24 cellular contexts compared by ENCODE assay signal in genomic region chr3:33212406-33212805, GRCh38. TPM values are rescaled to one million over a fixed set of nuclear protein-coding genes. Genes with fewer than 3 reads are reported as not detected.
"Had no signal": no experiment of that assay in that cellular context is flagged by ENCODE, and none has a peak within 500 bp of the region (broad histone marks: within the 10 kb centered on the region; RNA-seq: fewer than 3 reads in every experiment).

No MANE protein-coding gene starts in this region.

- ATAC-seq: activated CD8-positive, alpha-beta T cell treated with anti-CD3 and anti-CD28 coated beads, Interleukin-2, amount 10 ng/mL, durations not matched to agents 7 days and 5 days; Panc1; T-helper 17 cell; WTC11 had no signal

- H3K27me3 ChIP-seq: brain microvascular endothelial cell had no signal

- H3K4me3 ChIP-seq: cardiac muscle cell had no signal

- H3K36me3 ChIP-seq: brain microvascular endothelial cell, cardiac muscle cell had no signal

- H3K27ac ChIP-seq: cardiac muscle cell, RWPE1 had no signal

- DNase-seq: activated CD4-positive, alpha-beta T cell treated with anti-CD3 and anti-CD28 coated beads for 48 hours; activated CD4-positive, alpha-beta T cell treated with anti-CD3 and anti-CD28 coated beads, Interleukin-2, amount 50 U/mL, for 4 hours; activated CD4-positive, CD25-positive, alpha-beta regulatory T cell treated with anti-CD3 and anti-CD28 coated beads, Interleukin-2, amount 50 U/mL, for 72 hours; activated CD8-positive, alpha-beta memory T cell treated with anti-CD3 and anti-CD28 coated beads, Interleukin-2, amount 50 U/mL, for 48 hours; activated CD8-positive, alpha-beta T cell treated with anti-CD3 and anti-CD28 coated beads, Interleukin-2, amount 10 ng/mL, durations not matched to agents 7 days and 5 days; activated T-cell treated with anti-CD3 and anti-CD28 coated beads, Interleukin-2, amount 50 U/mL, for 1 hour; brain microvascular endothelial cell; Karpas-422; NCI-H1417; NCI-H2029; NCI-H2107; NCI-H2171 treated with DMSO at 0.1 percent for 48 hours; NCI-H226; NCI-H510A; NCI-H526 treated with DMSO at 0.1 percent for 48 hours; NCI-H82; Right ventricle myocardium superior; T-helper 17 cell; T-helper 9 cell had no signal

RNA-seq across cellular contexts. Expression of gene SUSD5, which starts 6.2 kb away (rescaled TPM):
- total RNA-seq: activated CD8-positive, alpha-beta T cell treated with anti-CD3 and anti-CD28 coated beads, Interleukin-2, amount 10 ng/mL, durations not matched to agents 7 days and 5 days; OCI-LY7; T-helper 17 cell had no signal
